1 cellular context compared by ENCODE assay signal in genomic region chr16:56600398-56600999, GRCh38.
TF ChIP-seq lines count a peak whose summit lies in the region.

No MANE protein-coding gene starts in this region.

TF ChIP-seq in GM12891, 5 proteins besides CTCF, POLR2A, EP300 and RAD21:
- TF ChIP-seq SPI1 (IDR thresholded peaks at IDR 0.05; ENCODE audit: low read depth, low read length) (no peak), TAF1 (IDR thresholded peaks at IDR 0.05; ENCODE audit: low read depth, low read length) (no peak), POU2F2 (IDR thresholded peaks at IDR 0.05; ENCODE audit: low read depth, low read length) (no peak), PAX5 (IDR thresholded peaks at IDR 0.05; ENCODE audit: insufficient read depth, low read length, severe bottlenecking) (no peak), POLR2AphosphoS5 (IDR thresholded peaks at IDR 0.05; ENCODE audit: low read depth, low read length) (no peak)
